In the genomic region with DNA sequence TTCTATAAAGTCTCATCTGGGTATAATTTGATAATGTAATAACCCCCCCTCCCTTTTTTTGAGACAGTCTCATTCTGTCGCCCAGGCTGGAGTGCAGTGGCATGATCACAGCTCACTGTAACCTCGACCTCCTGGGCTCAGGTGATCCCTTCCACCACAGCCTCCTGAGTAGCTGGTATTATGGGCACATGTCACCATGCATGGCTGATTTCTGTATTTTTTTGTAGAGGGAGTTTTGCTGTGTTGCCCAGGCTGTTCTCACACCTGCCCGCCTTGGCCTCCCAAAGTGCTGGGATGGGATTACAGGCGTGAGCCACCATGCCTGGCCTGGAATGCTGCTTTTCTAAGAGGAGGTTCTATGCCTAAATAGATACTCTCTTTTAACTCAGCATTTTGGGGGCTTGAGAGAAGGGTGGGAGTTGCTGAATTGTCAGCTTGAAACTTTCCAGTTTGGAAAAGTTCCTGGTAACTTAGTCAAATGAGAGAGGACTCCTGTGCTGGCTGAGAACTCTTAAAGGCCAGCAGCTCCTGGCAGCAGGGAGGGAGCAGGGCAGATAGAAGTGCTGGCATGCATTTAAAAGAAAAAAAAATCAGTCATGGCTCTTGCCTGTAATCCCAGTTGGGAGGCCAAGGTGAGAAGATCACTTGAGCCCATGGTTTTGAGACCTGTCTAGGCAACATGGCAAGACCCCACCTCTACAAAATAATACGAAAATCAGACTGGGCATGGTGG, we compare ENCODE assay signal across 13 cellular contexts. TPM values are rescaled to one million over a fixed set of nuclear protein-coding genes. Genes with fewer than 3 reads are reported as not detected.
DNase-seq lines count a peak whose midpoint lies in the region; ATAC-seq and TF ChIP-seq lines count a peak whose summit lies in the region.
"Had no signal": no experiment of that assay in that cellular context is flagged by ENCODE, and none has a peak within 500 bp of the region (broad histone marks: within the 10 kb centered on the region; RNA-seq: fewer than 3 reads in every experiment).

No MANE protein-coding gene starts in this region.

- H3K4me1 ChIP-seq in breast epithelium, result peaks cover 0 to 4% of the 10 kb centered on the region in 2 donors
- peaks cover 46 to 54% of the 10 kb centered on the region in 2 donors for H3K4me1 ChIP-seq in thyroid gland

- ATAC-seq in activated T-helper 17 cell treated with anti-CD3 and anti-CD28 coated beads, Interleukin-2, amount 50 U/mL, for 72 hours (replicated peaks), result no peak

- H3K4me3 ChIP-seq in breast epithelium, result no peak overlapping the region
- H3K4me3 ChIP-seq in thyroid gland (replicated peaks in 1 of 3), result no peak overlapping the region
- H3K4me3 ChIP-seq: prostate gland had no signal

- DNase-seq in MCF 10A (ENCODE audit: unreplicated experiment), result no peak
- DNase-seq in breast epithelium (ENCODE audit: low spot score in 2 of 2), result no peak
- DNase-seq in left kidney (ENCODE audit: low read depth, low spot score), result peak; percentile 69
- peak; percentile 58 to 72 for DNase-seq in thyroid gland
- DNase-seq in nucleus accumbens (lab: John Stamatoyannopoulos, UW), result no peak
- DNase-seq in SK-N-DZ (ENCODE audit: low spot score), result no peak
- DNase-seq in medulla oblongata (ENCODE audit: extremely low spot score), result no peak
- DNase-seq: NCI-H1694, WERI-Rb-1 had no signal

- intact Hi-C loops in MCF 10A (cut with micrococcal nuclease), result no loop called here
- intact Hi-C loops in breast epithelium (cut with DNase I; ENCODE audit: low total_unique reads), result no loop called here
- intact Hi-C loops in thyroid gland (cut with DNase I), result no loop called here

- peak overlapping the region; percentile 42 for H3K27ac Mint-ChIP-seq in MCF 10A (ENCODE audit: low read depth, unreplicated experiment)
- peak overlapping the region; percentile 58 for H3K27ac Mint-ChIP-seq in activated T-helper 17 cell treated with anti-CD3 and anti-CD28 coated beads, Interleukin-2, amount 50 U/mL, for 72 hours

- TF ChIP-seq POLR2A in breast epithelium (IDR thresholded peaks at IDR 0.05), result no peak
- no peak for TF ChIP-seq POLR2A in thyroid gland (IDR thresholded peaks at IDR 0.05)

- H3K36me3 ChIP-seq in breast epithelium (no peaks in the 10 kb centered on the region), thyroid gland (peaks cover 6 to 8% of the 10 kb centered on the region in 2 donors)

- WGBS in thyroid gland, 2 donors, result 55% methylated on average over 5 of the region's 5 CpGs

- H3K27me3 ChIP-seq in breast epithelium (no peaks in the 10 kb centered on the region), thyroid gland (no peaks in the 10 kb centered on the region)

- CTCF ChIA-PET in MCF 10A (lab: Yijun Ruan, JAX), result interaction anchor here (0.7 to 1.6 kb wide), 3 partner anchors 10 to 404 kb away, joined by 3 to 5 read pairs (median 4); no protein-coding TSS in a partner anchor

- H3K9me3 ChIP-seq in breast epithelium, result no peaks in the 10 kb centered on the region
- no peaks in the 10 kb centered on the region for H3K9me3 ChIP-seq in thyroid gland
- H3K9me3 ChIP-seq: prostate gland had no signal

- H3K9me3 Mint-ChIP-seq in MCF 10A (ENCODE audit: unreplicated experiment), result no peaks in the 10 kb centered on the region
- no peaks in the 10 kb centered on the region for H3K9me3 Mint-ChIP-seq in activated T-helper 17 cell treated with anti-CD3 and anti-CD28 coated beads, Interleukin-2, amount 50 U/mL, for 72 hours

- no peak overlapping the region for H3K4me3 Mint-ChIP-seq in MCF 10A (ENCODE audit: unreplicated experiment)
- H3K4me3 Mint-ChIP-seq in activated T-helper 17 cell treated with anti-CD3 and anti-CD28 coated beads, Interleukin-2, amount 50 U/mL, for 72 hours, result no peak overlapping the region

- POLR2A ChIA-PET in MCF 10A (lab: Yijun Ruan, JAX), result no interaction called here

- H3K4me1 Mint-ChIP-seq in MCF 10A (ENCODE audit: insufficient read depth, unreplicated experiment), result peaks cover 12% of the 10 kb centered on the region
- H3K4me1 Mint-ChIP-seq in activated T-helper 17 cell treated with anti-CD3 and anti-CD28 coated beads, Interleukin-2, amount 50 U/mL, for 72 hours, result peaks cover 19% of the 10 kb centered on the region

- H3K27ac ChIP-seq in breast epithelium (peak overlapping the region in 1 of 2 donors; percentile 3), thyroid gland (peak overlapping the region; percentile 73 to 92 (median 89))
- H3K27ac ChIP-seq: epithelial cell of prostate, KMS-11, WERI-Rb-1 had no signal

- H3K36me3 Mint-ChIP-seq in MCF 10A (ENCODE audit: insufficient read depth, unreplicated experiment), result peaks cover 43% of the 10 kb centered on the region
- peaks cover 51% of the 10 kb centered on the region for H3K36me3 Mint-ChIP-seq in activated T-helper 17 cell treated with anti-CD3 and anti-CD28 coated beads, Interleukin-2, amount 50 U/mL, for 72 hours (ENCODE audit: low read depth)

- BruUV-seq in MCF 10A (replicated peaks; lab: Mats Ljungman, UMichigan), result no TSS peak

- H3K27me3 Mint-ChIP-seq in MCF 10A (ENCODE audit: insufficient read depth, unreplicated experiment), result no peaks in the 10 kb centered on the region
- no peaks in the 10 kb centered on the region for H3K27me3 Mint-ChIP-seq in activated T-helper 17 cell treated with anti-CD3 and anti-CD28 coated beads, Interleukin-2, amount 50 U/mL, for 72 hours

- TF ChIP-seq CTCF in MCF 10A (IDR thresholded peaks at IDR 0.05; ENCODE audit: unreplicated experiment) (no peak), breast epithelium (IDR thresholded peaks at IDR 0.05) (no peak), thyroid gland (IDR thresholded peaks at IDR 0.05) (no peak)

RNA-seq across cellular contexts. Expression of a gene that starts 13.0 kb away (rescaled TPM):
- 79.8 and 91.0 TPM in 2 replicates for total RNA-seq in MCF 10A (2022)
- total RNA-seq in breast epithelium, result 10 to 100 TPM; 51.1 to 94.3 (median 72.4) TPM
- 10 to 100 TPM; 41.2 to 51.6 TPM for total RNA-seq in activated T-helper 17 cell treated with anti-CD3 and anti-CD28 coated beads, Interleukin-2, amount 50 U/mL, for 72 hours
- total RNA-seq in thyroid gland, result 100 to 1,000 TPM; 102 to 125 (median 110) TPM
- 22.7 and 23.1 TPM in 2 replicates for polyA plus RNA-seq in SK-N-DZ (2014; cell fraction: cytosol; rRNA removed)
- 7.5 and 8.7 TPM in 2 replicates for polyA plus RNA-seq in SK-N-DZ (2014; cell fraction: nucleus; rRNA removed)

RNA-seq across cellular contexts. Expression of a gene that starts 51.0 kb away (rescaled TPM):
- total RNA-seq in MCF 10A (2022), result 144 and 164 TPM in 2 replicates
- total RNA-seq in breast epithelium, result 10 to 100 TPM; 23.0 to 47.7 (median 43.3) TPM
- total RNA-seq in activated T-helper 17 cell treated with anti-CD3 and anti-CD28 coated beads, Interleukin-2, amount 50 U/mL, for 72 hours, result 100 to 1,000 TPM; 128 to 252 TPM
- 10 to 100 TPM; 22.3 to 55.9 (median 30.8) TPM for total RNA-seq in thyroid gland
- 101 and 116 TPM in 2 replicates for polyA plus RNA-seq in SK-N-DZ (2014; cell fraction: cytosol; rRNA removed)
- 59.6 and 62.3 TPM in 2 replicates for polyA plus RNA-seq in SK-N-DZ (2014; cell fraction: nucleus; rRNA removed)

Comparison
In these comparisons a context has a peak if more than half of its experiments do, and no peak if none do; other contexts are left out.
1. DNase-seq: peak in left kidney (single experiment) and thyroid gland (2 of 2); none in MCF 10A (single experiment), breast epithelium (0 of 2), nucleus accumbens (0 of 56), SK-N-DZ (single experiment) and medulla oblongata (single experiment).